Comparison of ENCODE assay signal across 9 cellular contexts in genomic region chr9:129437626-129438323, GRCh38.
A peak's percentile ranks its signal among the peaks of the same experiment; 100 is the strongest.
DNase-seq lines count a peak whose midpoint lies in the region; ATAC-seq, FAIRE-seq and TF ChIP-seq lines count a peak whose summit lies in the region.
"Had no signal": no experiment of that assay in that cellular context is flagged by ENCODE, and none has a peak within 500 bp of the region (broad histone marks: within the 10 kb centered on the region; RNA-seq: fewer than 3 reads in every experiment).

No MANE protein-coding gene starts in this region.

- no peak overlapping the region for H2AFZ ChIP-seq in H9 (ENCODE audit: low read length)

- TF ChIP-seq POLR2A in sigmoid colon (IDR thresholded peaks at IDR 0.05) (no peak), H54 (IDR thresholded peaks at IDR 0.05; ENCODE audit: low read depth, low read length) (no peak)

- H2BK12ac ChIP-seq in H9 (ENCODE audit: insufficient read length, low read depth, low read length) = no peak overlapping the region

- intact Hi-C loops in left ventricle myocardium superior (cut with micrococcal nuclease) = no loop called here
- intact Hi-C loops in sigmoid colon (cut with DNase I) = no loop called here

- no peak overlapping the region for H3K18ac ChIP-seq in H9 (ENCODE audit: insufficient read length, low read depth, low read length)

- no peak overlapping the region for H4K5ac ChIP-seq in H9 (ENCODE audit: insufficient read length, low read depth, low read length)

- no peak for FAIRE-seq in H54 (lab: Jason Lieb, UNC)

- peaks cover 41% of the 10 kb centered on the region for H3K27me3 ChIP-seq in H9 (ENCODE audit: insufficient read depth, low read length)
- no peaks in the 10 kb centered on the region for H3K27me3 ChIP-seq in sigmoid colon

- H3K4me1 ChIP-seq in H9 (ENCODE audit: insufficient read depth, low read length) = no peaks in the 10 kb centered on the region; the same call in 1 of the 2 replicates
- peaks cover 0 to 20% (median 19%) of the 10 kb centered on the region in 4 donors for H3K4me1 ChIP-seq in sigmoid colon

- H2BK120ac ChIP-seq in H9 (ENCODE audit: low read depth, low read length, poor library complexity, severe bottlenecking) = no peak overlapping the region

- TF ChIP-seq EP300 in sigmoid colon (IDR thresholded peaks at IDR 0.05) = no peak

- H4K20me1 ChIP-seq in H9 (ENCODE audit: control insufficient read depth, insufficient read depth, insufficient read length) = no peaks in the 10 kb centered on the region

- H3K14ac ChIP-seq in H9 (ENCODE audit: insufficient read depth, low read length) = peak overlapping the region; percentile 62; the same call in 1 of the 2 replicates

- peak overlapping the region; percentile 34 to 78 for H3K4me3 Mint-ChIP-seq in H9
- peak overlapping the region; percentile 58 to 87 for H3K4me3 Mint-ChIP-seq in activated T-cell treated with anti-CD3 and anti-CD28 coated beads, Interleukin-2, amount 50 U/mL, for 72 hours

- no peak overlapping the region for H2BK15ac ChIP-seq in H9 (ENCODE audit: low read depth, low read length)

- H3K36me3 ChIP-seq in sigmoid colon = no peaks in the 10 kb centered on the region

- no peak overlapping the region for H3K4ac ChIP-seq in H9 (ENCODE audit: low read depth, low read length)

- no peak overlapping the region for H3T11ph ChIP-seq in H9 (ENCODE audit: low read length)

- H3K9me3 Mint-ChIP-seq in H9 = peaks cover 6 to 12% of the 10 kb centered on the region in 2 experiments; a peak in 3 of 5 replicates
- H3K9me3 Mint-ChIP-seq in activated T-cell treated with anti-CD3 and anti-CD28 coated beads, Interleukin-2, amount 50 U/mL, for 72 hours = peaks cover 0 to 3% of the 10 kb centered on the region in 2 donors

- no peaks in the 10 kb centered on the region for H3K9me3 ChIP-seq in H9 (ENCODE audit: control insufficient read depth, low read depth, low read length)
- H3K9me3 ChIP-seq in sigmoid colon = no peaks in the 10 kb centered on the region

- no peaks in the 10 kb centered on the region for H3K79me2 ChIP-seq in H9 (ENCODE audit: insufficient read depth, low read length)

- H3K9ac ChIP-seq in H9 (ENCODE audit: extremely low read depth, insufficient read length, low read length) = no peak overlapping the region

- H3K79me1 ChIP-seq in H9 (ENCODE audit: insufficient read depth, low read depth, low read length, poor library complexity, severe bottlenecking) = no peaks in the 10 kb centered on the region

- no peak overlapping the region for H4K91ac ChIP-seq in H9 (ENCODE audit: insufficient read length, low read depth, low read length)

- no peak overlapping the region for H3K23ac ChIP-seq in H9 (ENCODE audit: insufficient read length, low read depth, low read length)

- H3K27ac ChIP-seq in H9 (ENCODE audit: insufficient read length, low read depth, low read length) (no peak overlapping the region), sigmoid colon (peak overlapping the region; percentile 45 to 78 (median 74))

- no peak overlapping the region for H2AK5ac ChIP-seq in H9 (ENCODE audit: insufficient read length, low read length)

- H3K36me3 Mint-ChIP-seq in H9 (ENCODE audit: insufficient read depth in 1 of 3, low read depth in 3 of 3) = no peaks in the 10 kb centered on the region; a peak in 1 of 7 replicates
- no peaks in the 10 kb centered on the region for H3K36me3 Mint-ChIP-seq in activated T-cell treated with anti-CD3 and anti-CD28 coated beads, Interleukin-2, amount 50 U/mL, for 72 hours (ENCODE audit: insufficient read depth in 2 of 2)

- H3K4me2 ChIP-seq in H9 (ENCODE audit: insufficient read depth, insufficient read length, low read length) = peak overlapping the region; percentile 87

- peak overlapping the region; percentile 41 to 63 (median 61) for H3K4me3 ChIP-seq in sigmoid colon

- peaks cover 11% of the 10 kb centered on the region for H3K23me2 ChIP-seq in H9 (ENCODE audit: insufficient read length, low read depth, low read length, poor library complexity, severe bottlenecking)

- peaks cover 34 to 49% of the 10 kb centered on the region in 2 experiments for H3K4me1 Mint-ChIP-seq in H9
- H3K4me1 Mint-ChIP-seq in activated T-cell treated with anti-CD3 and anti-CD28 coated beads, Interleukin-2, amount 50 U/mL, for 72 hours (ENCODE audit: low read depth) = peaks cover 20% of the 10 kb centered on the region

- H3K56ac ChIP-seq in H9 (ENCODE audit: insufficient read length, low read depth, low read length) = no peak overlapping the region

- H2BK20ac ChIP-seq in H9 (ENCODE audit: low read depth, low read length, poor library complexity, severe bottlenecking) = no peak overlapping the region

- ATAC-seq in activated T-cell treated with anti-CD3 and anti-CD28 coated beads, Interleukin-2, amount 50 U/mL, for 72 hours (replicated peaks in 1 of 2) = peak; percentile 23 to 27
- peak; percentile 50 for ATAC-seq in left ventricle myocardium superior
- no peak for ATAC-seq in HG02588 (IDR thresholded peaks at IDR 0.05; ENCODE audit: unreplicated experiment)
- no peak for ATAC-seq in GM19397 (IDR thresholded peaks at IDR 0.05; ENCODE audit: unreplicated experiment)

- TF ChIP-seq CTCF in H9 (conservative IDR thresholded peaks at IDR 0.05) (no peak), sigmoid colon (IDR thresholded peaks at IDR 0.05) (peak in 1 of 4 experiments; percentile 10)

- no peak overlapping the region for H4K8ac ChIP-seq in H9 (replicated peaks; ENCODE audit: insufficient read length, low read depth, low read length)

- DNase-seq in H9 (no peak), left ventricle myocardium superior (peak; percentile 49), sigmoid colon (peak; percentile 75), HT-29 (ENCODE audit: low spot score) (no peak), H54 (ENCODE audit: insufficient read length, low spot score) (no peak)
- DNase-seq in activated T-cell treated with anti-CD3 and anti-CD28 coated beads, Interleukin-2, amount 50 U/mL, for 72 hours = no peak
- DNase-seq: SIG-M5 had no signal

- H3K27ac Mint-ChIP-seq in H9 = no peak overlapping the region
- no peak overlapping the region for H3K27ac Mint-ChIP-seq in activated T-cell treated with anti-CD3 and anti-CD28 coated beads, Interleukin-2, amount 50 U/mL, for 72 hours

- WGBS in H9 (ENCODE audit: extremely low coverage, insufficient read length, low lambda C conversion rate) = no CpG with 5 or more reads among the region's 25 CpGs
- 16% methylated on average over 25 of the region's 25 CpGs for WGBS in sigmoid colon, 2 donors

- no peak overlapping the region for H2BK5ac ChIP-seq in H9 (ENCODE audit: insufficient read length, low read length)

- peaks cover 98% of the 10 kb centered on the region for H3K27me3 Mint-ChIP-seq in H9 (ENCODE audit: low read depth)
- peaks cover 49% of the 10 kb centered on the region for H3K27me3 Mint-ChIP-seq in activated T-cell treated with anti-CD3 and anti-CD28 coated beads, Interleukin-2, amount 50 U/mL, for 72 hours (ENCODE audit: low read depth)

Comparison
In these comparisons a context has a peak if more than half of its experiments do, and no peak if none do; other contexts are left out.
1. DNase-seq: peak in left ventricle myocardium superior (single experiment) and sigmoid colon (single experiment); none in H9 (single experiment), activated T-cell treated with anti-CD3 and anti-CD28 coated beads, Interleukin-2, amount 50 U/mL, for 72 hours (0 of 2), HT-29 (single experiment) and H54 (single experiment).
2. ATAC-seq: peak in activated T-cell treated with anti-CD3 and anti-CD28 coated beads, Interleukin-2, amount 50 U/mL, for 72 hours (2 of 2) and left ventricle myocardium superior (single experiment); none in HG02588 (single experiment) and GM19397 (single experiment).